ENCODE assay signal across 1 cellular context in genomic region chr11:1507381-1508140, GRCh38.
TF ChIP-seq lines count a peak whose summit lies in the region.

No MANE protein-coding gene starts in this region.

TF ChIP-seq in HepG2, 621 proteins besides CTCF, POLR2A, EP300 and RAD21:
- TF ChIP-seq ZMYM2 (CRISPR knock-in tag; IDR thresholded peaks at IDR 0.05) (no peak), ATF6 (CRISPR knock-in tag; conservative IDR thresholded peaks at IDR 0.05) (no peak), HOXD1 (CRISPR knock-in tag; IDR thresholded peaks at IDR 0.05) (no peak), MTF2 (CRISPR knock-in tag; IDR thresholded peaks at IDR 0.05; ENCODE audit: borderline replicate concordance) (no peak), CREB1 (IDR thresholded peaks at IDR 0.05) (no peak), CREB1 (CRISPR knock-in tag; IDR thresholded peaks at IDR 0.05) (no peak)
